In the genomic region with DNA sequence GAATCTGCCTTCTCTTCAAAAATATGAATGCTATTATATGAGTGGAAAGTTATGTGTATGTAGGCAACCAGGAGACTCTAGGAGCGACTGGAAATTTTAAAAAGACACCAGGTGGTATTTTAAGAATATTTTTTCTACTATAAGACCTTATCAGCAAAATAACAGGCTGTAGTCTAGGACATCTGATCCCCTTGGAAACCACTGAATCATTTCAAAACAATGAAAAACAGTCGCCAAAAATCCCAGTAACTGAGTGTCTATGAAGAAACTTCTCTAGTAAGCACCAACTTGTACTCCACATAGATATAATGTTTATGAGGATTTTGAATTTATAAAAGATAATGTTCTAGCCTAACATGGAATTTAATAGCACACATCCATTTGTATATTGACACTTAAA, we compare ENCODE assay signal across 15 cellular contexts.
DNase-seq lines count a peak whose midpoint lies in the region; ATAC-seq and TF ChIP-seq lines count a peak whose summit lies in the region.
"Had no signal": no experiment of that assay in that cellular context is flagged by ENCODE, and none has a peak within 500 bp of the region (broad histone marks: within the 10 kb centered on the region; RNA-seq: fewer than 3 reads in every experiment).

No MANE protein-coding gene starts in this region.

- no peaks in the 10 kb centered on the region for H3K36me3 Mint-ChIP-seq in activated CD8-positive, alpha-beta T cell treated with anti-CD3 and anti-CD28 coated beads for 36 hours (ENCODE audit: low read depth)
- H3K36me3 Mint-ChIP-seq: activated CD8-positive, alpha-beta memory T cell treated with anti-CD3 and anti-CD28 coated beads, Interleukin-2, amount 10 ng/mL, durations not matched to agents 7 days and 5 days; activated naive CD4-positive, alpha-beta T cell treated with anti-CD3 and anti-CD28 coated beads, Interleukin-2, amount 50 U/mL, for 72 hours had no signal

- CTCF ChIA-PET in activated CD8-positive, alpha-beta T cell treated with anti-CD3 and anti-CD28 coated beads for 36 hours (lab: Charles Lee): no interaction called here

- H3K9me3 ChIP-seq in parathyroid adenoma (ENCODE audit: control insufficient read depth, low read length) (no peaks in the 10 kb centered on the region), lower lobe of right lung (no peaks in the 10 kb centered on the region)
- H3K9me3 ChIP-seq: colonic mucosa, ovary had no signal

- no peak for ATAC-seq in lower lobe of right lung
- ATAC-seq in activated CD8-positive, alpha-beta T cell treated with anti-CD3 and anti-CD28 coated beads for 36 hours: no peak
- no peak for ATAC-seq in GM18909 (IDR thresholded peaks at IDR 0.05; ENCODE audit: poor library complexity, unreplicated experiment)
- ATAC-seq in GM21619 (IDR thresholded peaks at IDR 0.05; ENCODE audit: unreplicated experiment): no peak
- ATAC-seq: activated CD8-positive, alpha-beta memory T cell treated with anti-CD3 and anti-CD28 coated beads, Interleukin-2, amount 10 ng/mL, durations not matched to agents 7 days and 5 days; activated naive CD4-positive, alpha-beta T cell treated with anti-CD3 and anti-CD28 coated beads, Interleukin-2, amount 50 U/mL, for 72 hours; esophagus mucosa had no signal

- DNase-seq in Ammon's horn (ENCODE audit: low spot score) (peak; percentile 3), NCI-H2171 treated with DMSO at 0.1 percent for 48 hours (lab: John Stamatoyannopoulos, UW) (peak; percentile 59), fibroblast of gingiva (ENCODE audit: low read depth) (peak; percentile 56), lower lobe of right lung (no peak)
- no peak for DNase-seq in activated CD8-positive, alpha-beta T cell treated with anti-CD3 and anti-CD28 coated beads for 36 hours
- DNase-seq: activated CD8-positive, alpha-beta memory T cell treated with anti-CD3 and anti-CD28 coated beads, Interleukin-2, amount 10 ng/mL, durations not matched to agents 7 days and 5 days; colonic mucosa; NCI-H1092 treated with DMSO at 0.1 percent for 48 hours; NCI-H345; ovary had no signal

- H3K27me3 Mint-ChIP-seq in activated CD8-positive, alpha-beta T cell treated with anti-CD3 and anti-CD28 coated beads for 36 hours: no peaks in the 10 kb centered on the region
- H3K27me3 Mint-ChIP-seq: activated CD8-positive, alpha-beta memory T cell treated with anti-CD3 and anti-CD28 coated beads, Interleukin-2, amount 10 ng/mL, durations not matched to agents 7 days and 5 days had no signal

- POLR2A ChIA-PET in activated CD8-positive, alpha-beta T cell treated with anti-CD3 and anti-CD28 coated beads for 36 hours (lab: Charles Lee): no interaction called here

- H3K27me3 ChIP-seq in parathyroid adenoma (ENCODE audit: control insufficient read depth, insufficient read depth, low read length) (no peaks in the 10 kb centered on the region), lower lobe of right lung (ENCODE audit: low read depth) (no peaks in the 10 kb centered on the region)
- H3K27me3 ChIP-seq: colonic mucosa, ovary had no signal

- peak overlapping the region; percentile 58 for H3K4me2 ChIP-seq in parathyroid adenoma (ENCODE audit: low read length)

- H3K4me3 ChIP-seq in parathyroid adenoma (ENCODE audit: low read depth, low read length): peak overlapping the region; percentile 32
- H3K4me3 ChIP-seq in lower lobe of right lung: no peak overlapping the region
- H3K4me3 ChIP-seq: colonic mucosa, ovary had no signal

- H3K4me1 Mint-ChIP-seq in activated CD8-positive, alpha-beta T cell treated with anti-CD3 and anti-CD28 coated beads for 36 hours (ENCODE audit: low read depth): no peaks in the 10 kb centered on the region
- H3K4me1 Mint-ChIP-seq: activated CD8-positive, alpha-beta memory T cell treated with anti-CD3 and anti-CD28 coated beads, Interleukin-2, amount 10 ng/mL, durations not matched to agents 7 days and 5 days had no signal

- H3K4me1 ChIP-seq in parathyroid adenoma (peaks cover 50% of the 10 kb centered on the region), lower lobe of right lung (no peaks in the 10 kb centered on the region)
- H3K4me1 ChIP-seq: colonic mucosa had no signal

- H3K27ac ChIP-seq in parathyroid adenoma (peak overlapping the region; percentile 94), lower lobe of right lung (no peak overlapping the region)
- H3K27ac ChIP-seq: colonic mucosa, ovary had no signal

- H3K36me3 ChIP-seq in parathyroid adenoma (ENCODE audit: control insufficient read depth, insufficient read depth, low read length): no peaks in the 10 kb centered on the region
- no peaks in the 10 kb centered on the region for H3K36me3 ChIP-seq in lower lobe of right lung
- H3K36me3 ChIP-seq: colonic mucosa, ovary had no signal

- TF ChIP-seq CTCF in parathyroid adenoma (IDR thresholded peaks at IDR 0.05) (no peak), lower lobe of right lung (IDR thresholded peaks at IDR 0.05) (no peak)
- TF ChIP-seq CTCF in activated CD8-positive, alpha-beta T cell treated with anti-CD3 and anti-CD28 coated beads for 36 hours (IDR thresholded peaks at IDR 0.05): no peak

- no peak overlapping the region for H2AFZ ChIP-seq in parathyroid adenoma

- no peaks in the 10 kb centered on the region for H3K79me2 ChIP-seq in parathyroid adenoma

- H3K9me3 Mint-ChIP-seq in activated CD8-positive, alpha-beta T cell treated with anti-CD3 and anti-CD28 coated beads for 36 hours: peaks cover 3% of the 10 kb centered on the region

- no peak overlapping the region for H3K4me3 Mint-ChIP-seq in activated CD8-positive, alpha-beta T cell treated with anti-CD3 and anti-CD28 coated beads for 36 hours
- H3K4me3 Mint-ChIP-seq: activated CD8-positive, alpha-beta memory T cell treated with anti-CD3 and anti-CD28 coated beads, Interleukin-2, amount 10 ng/mL, durations not matched to agents 7 days and 5 days had no signal

- no peak overlapping the region for H3K9ac ChIP-seq in parathyroid adenoma

- no peak overlapping the region for H3K27ac Mint-ChIP-seq in activated CD8-positive, alpha-beta T cell treated with anti-CD3 and anti-CD28 coated beads for 36 hours
- H3K27ac Mint-ChIP-seq: activated CD8-positive, alpha-beta memory T cell treated with anti-CD3 and anti-CD28 coated beads, Interleukin-2, amount 10 ng/mL, durations not matched to agents 7 days and 5 days; activated naive CD4-positive, alpha-beta T cell treated with anti-CD3 and anti-CD28 coated beads, Interleukin-2, amount 50 U/mL, for 72 hours had no signal

- intact Hi-C loops in lower lobe of right lung (cut with DNase I): no loop called here
- intact Hi-C loops in activated CD8-positive, alpha-beta T cell treated with anti-CD3 and anti-CD28 coated beads for 36 hours (cut with micrococcal nuclease): no loop called here

Comparison
In these comparisons a context has a peak if more than half of its experiments do, and no peak if none do; other contexts are left out.
1. DNase-seq: peak in Ammon's horn (single experiment), NCI-H2171 treated with DMSO at 0.1 percent for 48 hours (single experiment) and fibroblast of gingiva (single experiment); none in lower lobe of right lung (single experiment) and activated CD8-positive, alpha-beta T cell treated with anti-CD3 and anti-CD28 coated beads for 36 hours (single experiment).